ENCODE assay signal across 15 cellular contexts in the genomic region with DNA sequence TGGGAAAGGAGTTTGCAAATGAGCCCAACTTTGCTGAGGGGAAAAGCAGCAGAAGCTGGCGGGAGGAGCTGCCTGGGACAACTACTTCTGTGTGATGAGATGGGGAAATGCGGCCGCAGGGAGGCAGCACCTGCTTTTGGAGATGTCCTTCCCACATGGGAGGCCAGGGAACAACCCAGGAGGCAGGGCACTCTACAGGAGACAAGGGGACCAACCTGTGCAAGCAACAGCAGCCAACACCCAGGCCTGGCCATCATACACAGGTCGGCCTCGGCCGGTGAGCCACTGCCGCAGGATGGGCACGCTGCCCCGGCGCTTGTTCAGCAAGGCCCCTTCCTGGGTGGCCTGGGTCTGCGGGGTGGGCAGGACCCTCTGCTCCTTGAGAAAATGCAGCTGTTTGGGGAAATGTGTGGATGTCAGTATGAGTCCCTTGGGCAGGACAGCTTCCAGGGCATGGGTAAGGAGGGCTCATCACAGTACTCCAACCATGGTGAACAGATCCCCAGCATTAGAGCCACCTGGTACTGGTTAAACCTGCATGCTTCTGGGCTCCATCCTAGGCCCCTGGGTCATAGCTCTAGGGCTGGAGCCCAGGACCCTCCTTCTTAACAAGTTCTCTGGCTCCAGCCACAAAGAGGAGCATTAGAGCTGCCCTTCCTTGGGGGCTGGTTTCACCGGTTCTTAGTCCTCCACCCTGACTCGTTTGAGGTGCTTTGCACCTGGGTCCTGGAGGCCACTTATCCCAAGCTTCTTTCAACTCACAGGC. TPM values are rescaled to one million over a fixed set of nuclear protein-coding genes. Genes with fewer than 3 reads are reported as not detected.
A peak's percentile ranks its signal among the peaks of the same experiment; 100 is the strongest.
DNase-seq lines count a peak whose midpoint lies in the region; ATAC-seq and TF ChIP-seq lines count a peak whose summit lies in the region.
"Had no signal": no experiment of that assay in that cellular context is flagged by ENCODE, and none has a peak within 500 bp of the region (broad histone marks: within the 10 kb centered on the region; RNA-seq: fewer than 3 reads in every experiment).

No MANE protein-coding gene starts in this region.

- H3K27ac Mint-ChIP-seq in central memory CD8-positive, alpha-beta T cell (ENCODE audit: low read depth) = peak overlapping the region; percentile 67
- H3K27ac Mint-ChIP-seq: nephron; stimulated activated naive CD8-positive, alpha-beta T cell treated with anti-CD3 and anti-CD28 coated beads, Interleukin-15, Interleukin-2, amounts not matched to agents 100 ng/mL and 50 ng/mL, for 24 hours had no signal

- H3K4me3 Mint-ChIP-seq in central memory CD8-positive, alpha-beta T cell = no peak overlapping the region
- H3K4me3 Mint-ChIP-seq: nephron; stimulated activated naive CD8-positive, alpha-beta T cell treated with anti-CD3 and anti-CD28 coated beads, Interleukin-15, Interleukin-2, amounts not matched to agents 100 ng/mL and 50 ng/mL, for 24 hours had no signal

- H3K36me3 Mint-ChIP-seq in central memory CD8-positive, alpha-beta T cell (ENCODE audit: insufficient read depth) = no peaks in the 10 kb centered on the region

- intact Hi-C loops in right lobe of liver (cut with DNase I) = no loop called here

- H3K27ac ChIP-seq in right lobe of liver = no peak overlapping the region

- ATAC-seq in central memory CD8-positive, alpha-beta T cell (replicated peaks; ENCODE audit: extremely low read depth, poor library complexity, severe bottlenecking) = no peak
- ATAC-seq in right lobe of liver (peak in 3 of 4 donors; percentile 21 to 55 (median 48)), GM18519 (IDR thresholded peaks at IDR 0.05; ENCODE audit: low FRiP score, unreplicated experiment) (no peak)

- peak; percentile 59 for DNase-seq in GM03348 (ENCODE audit: low spot score)
- DNase-seq in HuH-7 (ENCODE audit: low spot score) = peak; percentile 70
- no peak for DNase-seq in central memory CD8-positive, alpha-beta T cell (ENCODE audit: low spot score in 2 of 2)
- DNase-seq in right lobe of liver = peak in 1 of 3 donors; percentile 38
- DNase-seq in stimulated activated naive CD4-positive, alpha-beta T cell treated with Interleukin-2 at 50 U/mL for 16 hours (lab: John Stamatoyannopoulos, UW) = no peak
- no peak for DNase-seq in NCI-H128 (lab: John Stamatoyannopoulos, UW; ENCODE audit: unreplicated experiment)
- DNase-seq: activated CD4-positive, CD25-positive, alpha-beta regulatory T cell treated with anti-CD3 and anti-CD28 coated beads, Interleukin-2, amount 50 U/mL, for 72 hours; activated naive CD4-positive, alpha-beta T cell treated with Interleukin-2 at 50 U/mL for 16 hours; effector CD4-positive, alpha-beta T cell; HCEC 1CT; NCI-H1417 treated with DMSO at 0.1 percent for 48 hours; stimulated activated CD4-positive, alpha-beta T cell treated with anti-CD3 and anti-CD28 coated beads, Interleukin-15, amount 100 ng/mL, for 24 hours had no signal

- 8% methylated on average over 4 of the region's 13 CpGs for WGBS in right lobe of liver (ENCODE audit: insufficient coverage, low coverage, low lambda C conversion rate, missing lambda C conversion rate)

- peaks cover 3% of the 10 kb centered on the region for H3K4me1 Mint-ChIP-seq in central memory CD8-positive, alpha-beta T cell
- H3K4me1 Mint-ChIP-seq: nephron had no signal

- peaks cover 37% of the 10 kb centered on the region for H3K27me3 Mint-ChIP-seq in central memory CD8-positive, alpha-beta T cell

- TF ChIP-seq CTCF in right lobe of liver (IDR thresholded peaks at IDR 0.05) = peak in 2 of 4 donors; percentile 8 to 15

- no peaks in the 10 kb centered on the region for H3K9me3 Mint-ChIP-seq in central memory CD8-positive, alpha-beta T cell
- H3K9me3 Mint-ChIP-seq: nephron; stimulated activated naive CD8-positive, alpha-beta T cell treated with anti-CD3 and anti-CD28 coated beads, Interleukin-15, Interleukin-2, amounts not matched to agents 100 ng/mL and 50 ng/mL, for 24 hours had no signal

- no peaks in the 10 kb centered on the region for H3K4me1 ChIP-seq in right lobe of liver

- TF ChIP-seq POLR2A in right lobe of liver (IDR thresholded peaks at IDR 0.05) = no peak

- no peak overlapping the region for H3K4me3 ChIP-seq in right lobe of liver

- H3K9me3 ChIP-seq in right lobe of liver = no peaks in the 10 kb centered on the region

- no peaks in the 10 kb centered on the region for H3K27me3 ChIP-seq in right lobe of liver

- H3K36me3 ChIP-seq in right lobe of liver = no peaks in the 10 kb centered on the region

RNA-seq across cellular contexts. Expression of gene EPB42, which starts 11.6 kb away (rescaled TPM):
- 1 to 10 TPM in 1 of 6 experiments, under 1 TPM in 2, not detected in 3; 0.20 to 3.4 (median 0.64) TPM for total RNA-seq in right lobe of liver

RNA-seq across cellular contexts. Expression of gene CCNDBP1, which starts 24.0 kb away (rescaled TPM):
- 10 to 100 TPM; 20.2 to 30.5 (median 22.9) TPM for total RNA-seq in right lobe of liver

RNA-seq across cellular contexts. Expression of gene TGM5, which starts 57.5 kb away (rescaled TPM):
- total RNA-seq in right lobe of liver = not detected

Comparison
In these comparisons a context has a peak if more than half of its experiments do, and no peak if none do; other contexts are left out.
1. DNase-seq: peak in GM03348 (single experiment) and HuH-7 (single experiment); none in central memory CD8-positive, alpha-beta T cell (0 of 2), stimulated activated naive CD4-positive, alpha-beta T cell treated with Interleukin-2 at 50 U/mL for 16 hours (single experiment) and NCI-H128 (single experiment).
2. ATAC-seq: peak in right lobe of liver (3 of 4); none in central memory CD8-positive, alpha-beta T cell (single experiment) and GM18519 (single experiment).